Comparison of ENCODE assay signal across 17 cellular contexts in genomic region chr20:40587038-40587437, GRCh38.
A peak's percentile ranks its signal among the peaks of the same experiment; 100 is the strongest.
DNase-seq lines count a peak whose midpoint lies in the region; ATAC-seq, FAIRE-seq and TF ChIP-seq lines count a peak whose summit lies in the region.
"Had no signal": no experiment of that assay in that cellular context is flagged by ENCODE, and none has a peak within 500 bp of the region (broad histone marks: within the 10 kb centered on the region; RNA-seq: fewer than 3 reads in every experiment).

No MANE protein-coding gene starts in this region.

- CTCF ChIA-PET in HEK293 (lab: Yijun Ruan, JAX) = interaction anchor here (0.6 to 1.3 kb wide), 2 partner anchors 28 to 31 kb away, joined by 3 read pairs; no protein-coding TSS in a partner anchor

- H3K4me1 ChIP-seq in HEK293 (ENCODE audit: control insufficient read depth, insufficient read depth, low read length) (no peaks in the 10 kb centered on the region), RWPE2 (ENCODE audit: insufficient read depth, poor library complexity, severe bottlenecking) (no peaks in the 10 kb centered on the region), mucosa of descending colon (ENCODE audit: low read depth) (no peaks in the 10 kb centered on the region)
- H3K4me1 ChIP-seq: A549, BLaER1, HAP-1 had no signal

- TF ChIP-seq CTCF in HEK293 (tag by site-specific recombination; IDR thresholded peaks at IDR 0.05) (no peak), RWPE2 (IDR thresholded peaks at IDR 0.05; ENCODE audit: poor library complexity, severe bottlenecking) (no peak), mucosa of descending colon (IDR thresholded peaks at IDR 0.05) (no peak)

- no peak overlapping the region for H3K27ac ChIP-seq in HEK293 (ENCODE audit: extremely low read depth, low read depth, low read length)
- H3K27ac ChIP-seq in RWPE2 (ENCODE audit: poor library complexity, severe bottlenecking) = no peak overlapping the region
- H3K27ac ChIP-seq: A549, BLaER1 had no signal

- DNase-seq in RWPE2 (ENCODE audit: low spot score) (no peak), mucosa of descending colon (peak in 1 of 3 donors; percentile 52), 8988T (no peak), GM19239 (ENCODE audit: insufficient read length, low spot score) (no peak)
- DNase-seq: Calu3; CD4-positive, alpha-beta memory T cell; DMS79 treated with DMSO at 0.1 percent for 48 hours; GF-D8; HFFc6; Kasumi-1; KG1 had no signal

- ATAC-seq in RWPE2 (ENCODE audit: low read depth) (peak; percentile 28; the same call in 1 of the 3 replicates), mucosa of descending colon (peak; percentile 72), GM21447 (IDR thresholded peaks at IDR 0.05; ENCODE audit: unreplicated experiment) (no peak)
- ATAC-seq: A549, HepG2 had no signal

- no peaks in the 10 kb centered on the region for H3K36me3 ChIP-seq in HEK293 (ENCODE audit: control insufficient read depth in 2 of 2, insufficient read depth in 1 of 2, low read length in 2 of 2)
- H3K36me3 ChIP-seq in RWPE2 (ENCODE audit: low read depth) = no peaks in the 10 kb centered on the region
- no peaks in the 10 kb centered on the region for H3K36me3 ChIP-seq in mucosa of descending colon (ENCODE audit: low read depth)
- H3K36me3 ChIP-seq: BLaER1, HAP-1 had no signal

- H3K4me3 ChIP-seq in HEK293 (ENCODE audit: low read depth, low read length) (no peak overlapping the region), RWPE2 (ENCODE audit: severe bottlenecking) (no peak overlapping the region), mucosa of descending colon (no peak overlapping the region)
- H3K4me3 ChIP-seq: A549, BLaER1, HAP-1 had no signal

- no peak for FAIRE-seq in GM19239 (lab: Jason Lieb, UNC)
- FAIRE-seq: A549, HepG2 had no signal

- peaks cover 5% of the 10 kb centered on the region for H3K27me3 ChIP-seq in RWPE2 (ENCODE audit: insufficient read depth, poor library complexity, severe bottlenecking)
- H3K27me3 ChIP-seq: BLaER1 had no signal

- POLR2A ChIA-PET in HEK293 (lab: Yijun Ruan, JAX) = no interaction called here

- intact Hi-C loops in mucosa of descending colon (cut with DNase I, micrococcal nuclease) = no loop called here

- H3K9me3 ChIP-seq in HEK293 (ENCODE audit: control insufficient read depth, insufficient read depth, low read depth, low read length) (no peaks in the 10 kb centered on the region), RWPE2 (ENCODE audit: severe bottlenecking) (no peaks in the 10 kb centered on the region), mucosa of descending colon (no peaks in the 10 kb centered on the region)
- H3K9me3 ChIP-seq: A549, BLaER1, HAP-1 had no signal

TF ChIP-seq in HEK293, 187 proteins besides CTCF, POLR2A, EP300 and RAD21:
- TF ChIP-seq REST (tag by site-specific recombination; IDR thresholded peaks at IDR 0.05) (peak; percentile 40; the same call in 1 of the 2 replicates), ZNF513 (tag by site-specific recombination; IDR thresholded peaks at IDR 0.05) (no peak), KLF1 (tag by site-specific recombination; IDR thresholded peaks at IDR 0.05) (peak; percentile 79)
TF ChIP-seq in HEK293: peak in this region for 2.
